In genomic region chr15:87483468-87483867, GRCh38 we compare ENCODE assay signal across 20 cellular contexts.
DNase-seq lines count a peak whose midpoint lies in the region; ATAC-seq and TF ChIP-seq lines count a peak whose summit lies in the region.
"Had no signal": no experiment of that assay in that cellular context is flagged by ENCODE, and none has a peak within 500 bp of the region (broad histone marks: within the 10 kb centered on the region; RNA-seq: fewer than 3 reads in every experiment).

No MANE protein-coding gene starts in this region.

- H3K36me3 Mint-ChIP-seq in activated CD4-positive, alpha-beta T cell treated with anti-CD3 and anti-CD28 coated beads, Interleukin-2, amount 10 ng/mL, durations not matched to agents 24 days and 14 days (ENCODE audit: low read depth) = no peaks in the 10 kb centered on the region
- no peaks in the 10 kb centered on the region for H3K36me3 Mint-ChIP-seq in nephron (ENCODE audit: low read depth)
- H3K36me3 Mint-ChIP-seq: CD8-positive, alpha-beta T cell had no signal

- H3K4me1 Mint-ChIP-seq in activated CD4-positive, alpha-beta T cell treated with anti-CD3 and anti-CD28 coated beads, Interleukin-2, amount 10 ng/mL, durations not matched to agents 24 days and 14 days = no peaks in the 10 kb centered on the region
- H3K4me1 Mint-ChIP-seq in nephron = no peaks in the 10 kb centered on the region
- H3K4me1 Mint-ChIP-seq: B cell had no signal

- DNase-seq in activated CD4-positive, alpha-beta T cell treated with anti-CD3 and anti-CD28 coated beads, Interleukin-2, amount 10 ng/mL, durations not matched to agents 24 days and 14 days = peak; percentile 17
- DNase-seq in activated CD4-positive, alpha-beta T cell treated with anti-CD3 and anti-CD28 coated beads, Interleukin-2, amount 50 U/mL, for 48 hours = no peak
- peak; percentile 54 for DNase-seq in SK-N-DZ (ENCODE audit: low spot score)
- no peak for DNase-seq in COLO668 (lab: John Stamatoyannopoulos, UW; ENCODE audit: unreplicated experiment)
- DNase-seq: AML-193; CD4-positive, alpha-beta T cell; CD8-positive, alpha-beta T cell; COR-L47; DMS 273 treated with DMSO at 0.1 percent for 48 hours; DMS153; DMS53; DMS79; DND-41; EL; GDM1 had no signal

- no peaks in the 10 kb centered on the region for H3K27me3 Mint-ChIP-seq in activated CD4-positive, alpha-beta T cell treated with anti-CD3 and anti-CD28 coated beads, Interleukin-2, amount 10 ng/mL, durations not matched to agents 24 days and 14 days
- H3K27me3 Mint-ChIP-seq in nephron (ENCODE audit: low read depth) = no peaks in the 10 kb centered on the region
- H3K27me3 Mint-ChIP-seq: B cell; CD4-positive, alpha-beta T cell had no signal

- H3K9me3 Mint-ChIP-seq in activated CD4-positive, alpha-beta T cell treated with anti-CD3 and anti-CD28 coated beads, Interleukin-2, amount 10 ng/mL, durations not matched to agents 24 days and 14 days = no peaks in the 10 kb centered on the region
- no peaks in the 10 kb centered on the region for H3K9me3 Mint-ChIP-seq in nephron
- H3K9me3 Mint-ChIP-seq: CD4-positive, alpha-beta T cell had no signal

- H3K4me3 Mint-ChIP-seq in activated CD4-positive, alpha-beta T cell treated with anti-CD3 and anti-CD28 coated beads, Interleukin-2, amount 10 ng/mL, durations not matched to agents 24 days and 14 days = no peak overlapping the region
- H3K4me3 Mint-ChIP-seq in nephron = no peak overlapping the region
- H3K4me3 Mint-ChIP-seq: B cell; CD4-positive, alpha-beta T cell; CD8-positive, alpha-beta T cell had no signal

- no peak for ATAC-seq in activated CD4-positive, CD25-positive, alpha-beta regulatory T cell treated with anti-CD3 and anti-CD28 coated beads, Interleukin-2, amount 50 U/mL, for 24 hours
- ATAC-seq: A549; CD8-positive, alpha-beta T cell; GM12878 had no signal

- no peak overlapping the region for H3K27ac Mint-ChIP-seq in activated CD4-positive, alpha-beta T cell treated with anti-CD3 and anti-CD28 coated beads, Interleukin-2, amount 10 ng/mL, durations not matched to agents 24 days and 14 days
- H3K27ac Mint-ChIP-seq in nephron = peak overlapping the region in 2 of 3 experiments; percentile 8 to 49
- H3K27ac Mint-ChIP-seq: B cell; CD4-positive, alpha-beta T cell; CD8-positive, alpha-beta T cell had no signal

- TF ChIP-seq CTCF in nephron (IDR thresholded peaks at IDR 0.05; ENCODE audit: unreplicated experiment in 3 of 3) = no peak

- intact Hi-C loops in activated CD4-positive, alpha-beta T cell treated with anti-CD3 and anti-CD28 coated beads, Interleukin-2, amount 10 ng/mL, durations not matched to agents 24 days and 14 days (cut with micrococcal nuclease) = no loop called here

Comparison
In these comparisons a context has a peak if more than half of its experiments do, and no peak if none do; other contexts are left out.
1. DNase-seq: peak in activated CD4-positive, alpha-beta T cell treated with anti-CD3 and anti-CD28 coated beads, Interleukin-2, amount 10 ng/mL, durations not matched to agents 24 days and 14 days (single experiment) and SK-N-DZ (single experiment); none in activated CD4-positive, alpha-beta T cell treated with anti-CD3 and anti-CD28 coated beads, Interleukin-2, amount 50 U/mL, for 48 hours (0 of 2) and COLO668 (single experiment).